In genomic region chr14:51817326-51817725, GRCh38 we compare ENCODE assay signal across 24 cellular contexts.
"Had no signal": no experiment of that assay in that cellular context is flagged by ENCODE, and none has a peak within 500 bp of the region (broad histone marks: within the 10 kb centered on the region; RNA-seq: fewer than 3 reads in every experiment).

No MANE protein-coding gene starts in this region.

- H3K4me3 ChIP-seq: neural progenitor cell, ovary, psoas muscle, right lobe of liver, sigmoid colon, stomach, thoracic aorta, thyroid gland, tibial nerve, upper lobe of left lung, vagina had no signal

- H3K9me3 ChIP-seq: ovary, psoas muscle, right lobe of liver, sigmoid colon, stomach, thoracic aorta, thyroid gland, tibial nerve, upper lobe of left lung, vagina had no signal

- DNase-seq: natural killer cell; occipital lobe; ovary; posterior cingulate gyrus; psoas muscle; right lobe of liver; sigmoid colon; small intestine; stimulated activated CD4-positive, alpha-beta T cell treated with anti-CD3 and anti-CD28 coated beads, Interleukin-15, amount 100 ng/mL, for 24 hours; stimulated activated CD4-positive, alpha-beta T cell treated with anti-CD3 and anti-CD28 coated beads, Interleukin-2, amount 100 ng/mL, for 24 hours; stimulated activated CD4-positive, alpha-beta T cell treated with anti-CD3 and anti-CD28 coated beads, Interleukin-2, amount 100 ng/mL, for 48 hours; stimulated activated CD4-positive, alpha-beta T cell treated with anti-CD3 and anti-CD28 coated beads, Interleukin-4, amount 100 ng/mL, for 24 hours; stimulated activated naive B cell treated with anti-CD40 and anti-IgM and Interleukin-4, amounts not matched to agents 10 μg/mL and 1 μg/mL and 100 μg/mL, for 72 hours; stimulated activated naive CD4-positive, alpha-beta T cell treated with Interleukin-2 at 50 U/mL for 16 hours; stomach; thyroid gland; trophoblast cell; upper lobe of left lung had no signal

- ATAC-seq: natural killer cell; psoas muscle; right lobe of liver; stimulated activated effector memory CD8-positive, alpha-beta T cell treated with anti-CD3 and anti-CD28 coated beads, Interleukin-12 subunit alpha, Interleukin-12 subunit beta, amount 100 ng/mL, for 72 hours; stimulated activated naive B cell treated with anti-CD40 and anti-IgM and Interleukin-4, amounts not matched to agents 10 μg/mL and 1 μg/mL and 100 μg/mL, for 72 hours had no signal

- H3K36me3 ChIP-seq: neural progenitor cell, ovary, right lobe of liver, sigmoid colon, stomach, thoracic aorta, thyroid gland, tibial nerve, upper lobe of left lung, vagina had no signal

- H3K27ac ChIP-seq: neural progenitor cell, ovary, parathyroid adenoma, psoas muscle, right lobe of liver, sigmoid colon, stomach, thoracic aorta, thyroid gland, tibial nerve, upper lobe of left lung, vagina had no signal

- H3K27me3 ChIP-seq: neural progenitor cell, ovary, right lobe of liver, sigmoid colon, thyroid gland, tibial nerve, upper lobe of left lung, vagina had no signal

- H3K4me1 ChIP-seq: neural progenitor cell, parathyroid adenoma, psoas muscle, right lobe of liver, stomach, thyroid gland, upper lobe of left lung, vagina had no signal
